In genomic region chr6:30684386-30685156, GRCh38 we compare ENCODE assay signal across 8 cellular contexts. TPM values are rescaled to one million over a fixed set of nuclear protein-coding genes. Genes with fewer than 3 reads are reported as not detected.
DNase-seq lines count a peak whose midpoint lies in the region; TF ChIP-seq lines count a peak whose summit lies in the region.

No MANE protein-coding gene starts in this region.

- peak overlapping the region; percentile 95 for H3K9ac ChIP-seq in OCI-LY1 (ENCODE audit: low read length)

- H3K36me3 ChIP-seq in OCI-LY1 (ENCODE audit: insufficient read depth, low read length) (peaks cover 9% of the 10 kb centered on the region; the same call in 1 of the 2 replicates), left ventricle myocardium inferior (peaks cover 12% of the 10 kb centered on the region), sigmoid colon (peaks cover 0 to 9% (median 0%) of the 10 kb centered on the region in 4 donors)

- no peaks in the 10 kb centered on the region for H3K9me3 ChIP-seq in OCI-LY1 (ENCODE audit: low read length)
- no peaks in the 10 kb centered on the region for H3K9me3 ChIP-seq in left ventricle myocardium inferior (replicated peaks)
- H3K9me3 ChIP-seq in sigmoid colon, result no peaks in the 10 kb centered on the region

- H3K9me2 ChIP-seq in OCI-LY1 (ENCODE audit: low read depth, low read length), result no peaks in the 10 kb centered on the region

- TF ChIP-seq POLR2A in sigmoid colon (IDR thresholded peaks at IDR 0.05), result no peak

- TF ChIP-seq CTCF in OCI-LY1 (IDR thresholded peaks at IDR 0.05; ENCODE audit: low read length) (no peak), left ventricle myocardium inferior (IDR thresholded peaks at IDR 0.05; ENCODE audit: borderline replicate concordance) (no peak), sigmoid colon (IDR thresholded peaks at IDR 0.05) (no peak)

- H3K79me2 ChIP-seq in OCI-LY1 (ENCODE audit: insufficient read depth, low read length), result peaks cover 38% of the 10 kb centered on the region

- H3K27me3 ChIP-seq in OCI-LY1 (ENCODE audit: insufficient read depth, low read length), result no peaks in the 10 kb centered on the region
- no peaks in the 10 kb centered on the region for H3K27me3 ChIP-seq in left ventricle myocardium inferior (ENCODE audit: low read depth)
- H3K27me3 ChIP-seq in sigmoid colon, result no peaks in the 10 kb centered on the region

- peak; percentile 71 for DNase-seq in ELR (ENCODE audit: low read depth)
- peak; percentile 49 for DNase-seq in activated naive CD4-positive, alpha-beta T cell treated with anti-CD3 and anti-CD28 coated beads, Interleukin-2, amount 50 U/mL, for 16 hours
- DNase-seq in left ventricle myocardium inferior, result peak; percentile 61
- peak; percentile 85 for DNase-seq in sigmoid colon
- no peak for DNase-seq in NCI-H345 treated with DMSO at 0.1 percent for 48 hours (lab: John Stamatoyannopoulos, UW; ENCODE audit: unreplicated experiment)
- DNase-seq in NCI-H1092 (lab: John Stamatoyannopoulos, UW), result no peak
- DNase-seq in NCI-H526 (lab: John Stamatoyannopoulos, UW), result no peak

- peak overlapping the region; percentile 75 for H3K4me2 ChIP-seq in OCI-LY1 (ENCODE audit: low read length)

- peak overlapping the region; percentile 95 for H3K27ac ChIP-seq in OCI-LY1 (ENCODE audit: low read depth, low read length, poor library complexity, severe bottlenecking)
- peak overlapping the region; percentile 97 for H3K27ac ChIP-seq in left ventricle myocardium inferior (replicated peaks)
- peak overlapping the region; percentile 94 to 99 (median 98) for H3K27ac ChIP-seq in sigmoid colon

- H2AFZ ChIP-seq in OCI-LY1 (ENCODE audit: low read length), result no peak overlapping the region

- peak overlapping the region; percentile 87 for H3K4me3 ChIP-seq in OCI-LY1 (ENCODE audit: low read depth, low read length, poor library complexity, severe bottlenecking)
- H3K4me3 ChIP-seq in left ventricle myocardium inferior, result peak overlapping the region; percentile 83
- H3K4me3 ChIP-seq in sigmoid colon, result peak overlapping the region; percentile 63 to 87 (median 72)

- H4K20me1 ChIP-seq in OCI-LY1 (ENCODE audit: insufficient read depth, low read length), result no peaks in the 10 kb centered on the region

- no peak for TF ChIP-seq EP300 in sigmoid colon (IDR thresholded peaks at IDR 0.05)

- intact Hi-C loops in left ventricle myocardium inferior (cut with micrococcal nuclease) (no loop called here), sigmoid colon (cut with DNase I) (loop anchor here (5.0 kb wide), 1 partner anchor 143 kb away; no protein-coding TSS in a partner anchor)

- peaks cover 20% of the 10 kb centered on the region for H3F3A ChIP-seq in OCI-LY1 (ENCODE audit: insufficient read depth, low read length)

- H3K4me1 ChIP-seq in OCI-LY1 (ENCODE audit: insufficient read depth, low read length, severe bottlenecking) (peaks cover 82% of the 10 kb centered on the region), left ventricle myocardium inferior (peaks cover 98% of the 10 kb centered on the region), sigmoid colon (peaks cover 0 to 87% (median 84%) of the 10 kb centered on the region in 4 donors)

- 31 to 67% methylated on average over 21 of the region's 21 CpGs for WGBS in sigmoid colon, 2 donors

RNA-seq across cellular contexts. Expression of gene PPP1R18, which starts 1.9 kb away (rescaled TPM):
- total RNA-seq in left ventricle myocardium inferior (14.5 TPM), sigmoid colon (10 to 100 TPM; 32.6 to 69.8 (median 39.0) TPM)
- polyA plus RNA-seq in sigmoid colon, result 10 to 100 TPM; 15.0 to 51.2 (median 27.6) TPM

RNA-seq across cellular contexts. Expression of gene NRM, which starts 6.2 kb away (rescaled TPM):
- 3.7 TPM for total RNA-seq in left ventricle myocardium inferior
- 1 to 10 TPM; 2.4 to 9.7 (median 5.0) TPM for total RNA-seq in sigmoid colon
- polyA plus RNA-seq in sigmoid colon, result 10 to 100 TPM in 1 of 3 donors, 1 to 10 TPM in 2; 1.8 to 13.8 (median 2.8) TPM

RNA-seq across cellular contexts. Expression of gene DHX16, which starts 11.8 kb away (rescaled TPM):
- total RNA-seq in left ventricle myocardium inferior (22.1 TPM), sigmoid colon (10 to 100 TPM; 18.0 to 22.8 (median 21.3) TPM)
- polyA plus RNA-seq in sigmoid colon, result 10 to 100 TPM; 21.6 to 34.2 (median 25.2) TPM

RNA-seq across cellular contexts. Expression of gene MDC1, which starts 32.5 kb away (rescaled TPM):
- total RNA-seq in left ventricle myocardium inferior, result 14.1 TPM
- total RNA-seq in sigmoid colon, result 10 to 100 TPM in 1 of 4 donors, 1 to 10 TPM in 3; 5.4 to 16.1 (median 6.7) TPM
- polyA plus RNA-seq in sigmoid colon, result 10 to 100 TPM in 1 of 3 donors, 1 to 10 TPM in 2; 1.8 to 17.4 (median 3.7) TPM

RNA-seq across cellular contexts. Expression of gene TUBB, which starts 35.6 kb away (rescaled TPM):
- total RNA-seq in left ventricle myocardium inferior (187 TPM), sigmoid colon (100 to 1,000 TPM; 245 to 287 (median 267) TPM)
- polyA plus RNA-seq in sigmoid colon, result 100 to 1,000 TPM in 2 of 3 donors, 10 to 100 TPM in 1; 96.1 to 306 (median 111) TPM

Comparison
In these comparisons a context has a peak if more than half of its experiments do, and no peak if none do; other contexts are left out.
1. DNase-seq: peak in ELR (single experiment), activated naive CD4-positive, alpha-beta T cell treated with anti-CD3 and anti-CD28 coated beads, Interleukin-2, amount 50 U/mL, for 16 hours (single experiment), left ventricle myocardium inferior (single experiment) and sigmoid colon (single experiment); none in NCI-H345 treated with DMSO at 0.1 percent for 48 hours (single experiment), NCI-H1092 (single experiment) and NCI-H526 (0 of 2).
2. Peak in every context shown above with its lines, with median percentiles within 50 percentile points of each other: H3K27ac ChIP-seq and H3K4me3 ChIP-seq.